ENCODE assay signal across 8 cellular contexts in genomic region chr6:138162104-138162946, GRCh38. TPM values are rescaled to one million over a fixed set of nuclear protein-coding genes. Genes with fewer than 3 reads are reported as not detected.
DNase-seq lines count a peak whose midpoint lies in the region; ATAC-seq and TF ChIP-seq lines count a peak whose summit lies in the region.

No MANE protein-coding gene starts in this region.

- peak overlapping the region; percentile 65 for H3K4me3 ChIP-seq in NT2/D1 (ENCODE audit: insufficient read length, low read depth)
- H3K4me3 ChIP-seq in colonic mucosa: peak overlapping the region; percentile 68
- H3K4me3 ChIP-seq in lower leg skin (ENCODE audit: low read depth, poor library complexity, severe bottlenecking): peak overlapping the region; percentile 21

- H3K9me3 ChIP-seq in NT2/D1 (ENCODE audit: insufficient read depth, low read length): no peaks in the 10 kb centered on the region
- H3K9me3 ChIP-seq in colonic mucosa: no peaks in the 10 kb centered on the region

- no peak for TF ChIP-seq CTCF in colonic mucosa (IDR thresholded peaks at IDR 0.05)
- TF ChIP-seq CTCF in lower leg skin (IDR thresholded peaks at IDR 0.05): no peak

- no peaks in the 10 kb centered on the region for H3K9me3 Mint-ChIP-seq in T-helper 2 cell treated with Interferon-gamma antibody and Interleukin-4, amounts not matched to agents 5 μg/mL and 100 μg/mL, for 36 hours

- peak; percentile 14 for ATAC-seq in HG02981 (IDR thresholded peaks at IDR 0.05; ENCODE audit: unreplicated experiment)
- ATAC-seq in HG03025 (IDR thresholded peaks at IDR 0.05; ENCODE audit: low FRiP score, unreplicated experiment): no peak

- DNase-seq in T-helper 2 cell treated with Interferon-gamma antibody and Interleukin-4, amounts not matched to agents 5 μg/mL and 100 μg/mL, for 36 hours (ENCODE audit: low spot score): no peak
- DNase-seq in T-helper 2 cell (no peak), NT2/D1 (ENCODE audit: low read depth, low spot score) (no peak), colonic mucosa (peak; percentile 38), lower leg skin (ENCODE audit: low spot score in 2 of 2) (no peak), substantia nigra (lab: John Stamatoyannopoulos, UW) (peak in 14 of 49 donors; percentile 25 to 78 (median 59))

- H3K27ac Mint-ChIP-seq in T-helper 2 cell treated with Interferon-gamma antibody and Interleukin-4, amounts not matched to agents 5 μg/mL and 100 μg/mL, for 36 hours: no peak overlapping the region

- peak overlapping the region; percentile 54 for H3K9ac ChIP-seq in NT2/D1 (ENCODE audit: insufficient read length, low read depth)
- peak overlapping the region; percentile 61 to 72 for H3K9ac ChIP-seq in colonic mucosa (ENCODE audit: low read depth in 2 of 2, low read length in 2 of 2)

- H3K4me1 ChIP-seq in NT2/D1 (ENCODE audit: insufficient read depth, insufficient read length) (peaks cover 3% of the 10 kb centered on the region), colonic mucosa (no peaks in the 10 kb centered on the region)

- peaks cover 57% of the 10 kb centered on the region for H3K27me3 Mint-ChIP-seq in T-helper 2 cell treated with Interferon-gamma antibody and Interleukin-4, amounts not matched to agents 5 μg/mL and 100 μg/mL, for 36 hours (ENCODE audit: low read depth)

- peaks cover 11% of the 10 kb centered on the region for H3K4me1 Mint-ChIP-seq in T-helper 2 cell treated with Interferon-gamma antibody and Interleukin-4, amounts not matched to agents 5 μg/mL and 100 μg/mL, for 36 hours (ENCODE audit: low read depth)

- no peaks in the 10 kb centered on the region for H3K36me3 Mint-ChIP-seq in T-helper 2 cell treated with Interferon-gamma antibody and Interleukin-4, amounts not matched to agents 5 μg/mL and 100 μg/mL, for 36 hours (ENCODE audit: low read depth)

- no peak for TF ChIP-seq POLR2A in lower leg skin (IDR thresholded peaks at IDR 0.05)

- 8 to 9% methylated on average over 28 to 43 of the region's 53 CpGs for WGBS in lower leg skin, 2 donors

- H3K36me3 ChIP-seq in NT2/D1 (ENCODE audit: insufficient read depth, insufficient read length, low read length) (no peaks in the 10 kb centered on the region), colonic mucosa (no peaks in the 10 kb centered on the region)

- H3K27me3 ChIP-seq in NT2/D1 (ENCODE audit: insufficient read depth, insufficient read length) (peaks cover 56% of the 10 kb centered on the region), colonic mucosa (no peaks in the 10 kb centered on the region)

- H3K27ac ChIP-seq in colonic mucosa (peak overlapping the region; percentile 78), substantia nigra (ENCODE audit: low read depth, low read length, poor library complexity, severe bottlenecking) (peak overlapping the region; percentile 91)

- intact Hi-C loops in colonic mucosa (cut with DNase I): no loop called here
- intact Hi-C loops in lower leg skin (cut with DNase I; ENCODE audit: low total_unique reads): no loop called here

- H3K4me3 Mint-ChIP-seq in T-helper 2 cell treated with Interferon-gamma antibody and Interleukin-4, amounts not matched to agents 5 μg/mL and 100 μg/mL, for 36 hours: peak overlapping the region; percentile 68

RNA-seq across cellular contexts. Expression of gene ARFGEF3, which starts 0.6 kb away (rescaled TPM):
- total RNA-seq in colonic mucosa (10 to 100 TPM; 22.2 to 23.8 TPM), lower leg skin (10 to 100 TPM in 2 of 4 donors, 1 to 10 TPM in 2; 2.8 to 11.8 (median 7.8) TPM)

RNA-seq across cellular contexts. Expression of gene PERP, which starts 55.1 kb away (rescaled TPM):
- 10 to 100 TPM; 64.6 to 78.4 TPM for total RNA-seq in colonic mucosa
- 1,000 to 10,000 TPM; 1,452 to 1,932 (median 1,836) TPM for total RNA-seq in lower leg skin

RNA-seq across cellular contexts. Expression of gene PBOV1, which starts 56.0 kb away (rescaled TPM):
- total RNA-seq in colonic mucosa (not detected), lower leg skin (not detected)

Comparison
In these comparisons a context has a peak if more than half of its experiments do, and no peak if none do; other contexts are left out.
1. RNA of gene PERP, which starts 55.1 kb away (total RNA-seq): 1,452 to 1,932 TPM in lower leg skin; 64.6 to 78.4 TPM in colonic mucosa; every median in the first group is over 10 times any median in the second.
2. Peak in every context shown above with its lines, with median percentiles within 50 percentile points of each other: H3K4me3 ChIP-seq.